ENCODE assay signal across 8 cellular contexts in the genomic region with DNA sequence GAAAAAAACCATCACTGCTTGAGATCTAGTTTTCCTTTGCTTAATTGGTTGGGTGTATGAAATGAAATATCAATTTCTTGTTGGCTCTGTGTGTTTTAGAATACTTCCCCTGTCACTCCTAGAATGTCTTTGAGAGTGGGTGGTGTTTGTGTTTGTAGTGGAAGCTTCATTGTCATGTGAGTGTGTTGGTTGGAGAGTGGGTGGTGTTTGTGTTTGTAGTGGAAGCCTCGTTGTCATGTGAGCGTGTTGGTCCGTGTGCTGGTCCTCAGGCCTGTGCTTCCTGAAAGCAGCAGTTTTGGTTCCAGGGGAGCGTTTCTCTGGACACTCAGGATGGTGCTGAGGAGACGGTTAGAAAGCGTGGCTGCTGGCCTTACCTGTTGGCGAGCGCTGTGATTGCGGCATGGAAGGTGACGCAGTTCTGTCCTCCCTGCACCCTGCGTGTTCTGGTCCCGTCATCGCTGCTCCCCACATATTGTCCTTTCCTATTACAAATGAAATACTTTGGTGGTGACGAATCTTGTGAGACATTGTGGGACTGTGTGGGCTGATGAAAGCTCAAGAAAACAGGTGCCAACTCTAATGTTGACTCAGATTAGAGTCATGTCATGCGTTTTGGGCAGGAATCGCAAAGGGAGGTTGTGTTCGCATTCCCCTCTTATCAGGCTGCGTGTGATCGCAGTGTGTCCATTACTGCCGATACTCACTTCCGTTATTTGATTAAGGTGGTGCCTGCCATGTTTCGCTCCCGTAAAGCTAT. TPM values are rescaled to one million over a fixed set of nuclear protein-coding genes. Genes with fewer than 3 reads are reported as not detected.
DNase-seq lines count a peak whose midpoint lies in the region; ATAC-seq and TF ChIP-seq lines count a peak whose summit lies in the region.

No MANE protein-coding gene starts in this region.

- H3K4me1 Mint-ChIP-seq in activated T-helper 1 cell treated with anti-CD3 and anti-CD28 coated beads, Interleukin-12 subunit alpha, Interleukin-12 subunit beta, Interleukin-2, Interleukin-4 antibody, amounts not matched to agents 30 ng/mL and 10 ng/mL and 1 ng/mL, durations not matched to agents 14 hours and 24 hours and 36 hours (ENCODE audit: low read depth) = peaks cover 45% of the 10 kb centered on the region

- intact Hi-C loops in activated T-helper 1 cell treated with anti-CD3 and anti-CD28 coated beads, Interleukin-12 subunit alpha, Interleukin-12 subunit beta, Interleukin-2, Interleukin-4 antibody, amounts not matched to agents 30 ng/mL and 10 ng/mL and 1 ng/mL, durations not matched to agents 14 hours and 24 hours and 36 hours (cut with micrococcal nuclease) = loop anchor here (1.0 to 5.0 kb wide), 4 partner anchors 13 to 942 kb away; a partner anchor contains a TSS
- intact Hi-C loops in right cardiac atrium (cut with DNase I) = no loop called here

- H3K36me3 Mint-ChIP-seq in activated T-helper 1 cell treated with anti-CD3 and anti-CD28 coated beads, Interleukin-12 subunit alpha, Interleukin-12 subunit beta, Interleukin-2, Interleukin-4 antibody, amounts not matched to agents 30 ng/mL and 10 ng/mL and 1 ng/mL, durations not matched to agents 14 hours and 24 hours and 36 hours (ENCODE audit: low read depth) = peaks cover 41% of the 10 kb centered on the region

- H3K27ac Mint-ChIP-seq in activated T-helper 1 cell treated with anti-CD3 and anti-CD28 coated beads, Interleukin-12 subunit alpha, Interleukin-12 subunit beta, Interleukin-2, Interleukin-4 antibody, amounts not matched to agents 30 ng/mL and 10 ng/mL and 1 ng/mL, durations not matched to agents 14 hours and 24 hours and 36 hours = peak overlapping the region; percentile 71

- in situ Hi-C loops in GM13977 (cut with MboI; ENCODE audit: low pct_unique_long_range_greater_than_20kb, low sequenced_read_pairs, unreplicated experiment) = no loop called here

- H3K4me3 ChIP-seq in right cardiac atrium (ENCODE audit: low read length) = no peak overlapping the region

- H3K27me3 Mint-ChIP-seq in activated T-helper 1 cell treated with anti-CD3 and anti-CD28 coated beads, Interleukin-12 subunit alpha, Interleukin-12 subunit beta, Interleukin-2, Interleukin-4 antibody, amounts not matched to agents 30 ng/mL and 10 ng/mL and 1 ng/mL, durations not matched to agents 14 hours and 24 hours and 36 hours (ENCODE audit: insufficient read depth) = no peaks in the 10 kb centered on the region

- no peaks in the 10 kb centered on the region for H3K9me3 ChIP-seq in right cardiac atrium (ENCODE audit: control insufficient read depth, low read length)

- peaks cover 8% of the 10 kb centered on the region for H3K4me1 ChIP-seq in right cardiac atrium (ENCODE audit: control insufficient read depth, insufficient read depth, low read length)

- peak; percentile 61 to 91 for ATAC-seq in right cardiac atrium
- ATAC-seq in HG03108 (IDR thresholded peaks at IDR 0.05; ENCODE audit: unreplicated experiment) = no peak
- no peak for ATAC-seq in HG02870 (IDR thresholded peaks at IDR 0.05; ENCODE audit: unreplicated experiment)

- peak overlapping the region; percentile 9 for H3K4me3 Mint-ChIP-seq in activated T-helper 1 cell treated with anti-CD3 and anti-CD28 coated beads, Interleukin-12 subunit alpha, Interleukin-12 subunit beta, Interleukin-2, Interleukin-4 antibody, amounts not matched to agents 30 ng/mL and 10 ng/mL and 1 ng/mL, durations not matched to agents 14 hours and 24 hours and 36 hours

- peak overlapping the region; percentile 61 for H3K27ac ChIP-seq in right cardiac atrium (ENCODE audit: low read length)

- no peak for TF ChIP-seq CTCF in GM13977 (IDR thresholded peaks at IDR 0.05; ENCODE audit: extremely low read depth, insufficient read depth, missing control alignments)

- 45% methylated on average over 23 of the region's 23 CpGs for WGBS in right cardiac atrium

- DNase-seq in HT1080 (ENCODE audit: low read depth) (peak; percentile 98), right cardiac atrium (peak in 2 of 3 donors; percentile 59 to 64), GM13977 (ENCODE audit: low spot score) (no peak), superior temporal gyrus (ENCODE audit: extremely low spot score) (no peak)
- DNase-seq in activated T-helper 1 cell treated with anti-CD3 and anti-CD28 coated beads, Interleukin-12 subunit alpha, Interleukin-12 subunit beta, Interleukin-2, Interleukin-4 antibody, amounts not matched to agents 30 ng/mL and 10 ng/mL and 1 ng/mL, durations not matched to agents 14 hours and 24 hours and 36 hours (ENCODE audit: low spot score) = no peak
- peak; percentile 25 for DNase-seq in stimulated activated CD8-positive, alpha-beta memory T cell treated with anti-CD3 and anti-CD28 coated beads, Interleukin-12 subunit alpha, Interleukin-12 subunit beta, amount 100 ng/mL, for 24 hours (ENCODE audit: extremely low read depth)

- no peaks in the 10 kb centered on the region for H3K27me3 ChIP-seq in right cardiac atrium (ENCODE audit: control insufficient read depth, insufficient read depth)

- H3K9me3 Mint-ChIP-seq in activated T-helper 1 cell treated with anti-CD3 and anti-CD28 coated beads, Interleukin-12 subunit alpha, Interleukin-12 subunit beta, Interleukin-2, Interleukin-4 antibody, amounts not matched to agents 30 ng/mL and 10 ng/mL and 1 ng/mL, durations not matched to agents 14 hours and 24 hours and 36 hours = no peaks in the 10 kb centered on the region

RNA-seq across cellular contexts. Expression of a gene that starts 12.5 kb away (rescaled TPM):
- total RNA-seq in HT1080 (2014; rRNA removed; shearing (Covaris generic)) = 49.9 and 56.6 TPM in 2 replicates
- 57.8 and 61.7 TPM in 2 replicates for polyA plus RNA-seq in HT1080 (2015; cell fraction: cytosol; rRNA removed)
- 98.2 and 121 TPM in 2 replicates for polyA plus RNA-seq in HT1080 (2015; cell fraction: nucleus; rRNA removed)
- total RNA-seq in activated T-helper 1 cell treated with anti-CD3 and anti-CD28 coated beads, Interleukin-12 subunit alpha, Interleukin-12 subunit beta, Interleukin-2, Interleukin-4 antibody, amounts not matched to agents 30 ng/mL and 10 ng/mL and 1 ng/mL, durations not matched to agents 14 hours and 24 hours and 36 hours = 32.4 and 35.2 TPM in 2 replicates
- total RNA-seq in right cardiac atrium = 10 to 100 TPM; 49.6 to 74.8 (median 68.5) TPM
- polyA plus RNA-seq in right cardiac atrium = 46.0 TPM

Comparison
In these comparisons a context has a peak if more than half of its experiments do, and no peak if none do; other contexts are left out.
1. DNase-seq: peak in HT1080 (single experiment), right cardiac atrium (2 of 3) and stimulated activated CD8-positive, alpha-beta memory T cell treated with anti-CD3 and anti-CD28 coated beads, Interleukin-12 subunit alpha, Interleukin-12 subunit beta, amount 100 ng/mL, for 24 hours (single experiment); none in activated T-helper 1 cell treated with anti-CD3 and anti-CD28 coated beads, Interleukin-12 subunit alpha, Interleukin-12 subunit beta, Interleukin-2, Interleukin-4 antibody, amounts not matched to agents 30 ng/mL and 10 ng/mL and 1 ng/mL, durations not matched to agents 14 hours and 24 hours and 36 hours (single experiment), GM13977 (single experiment) and superior temporal gyrus (single experiment).
2. ATAC-seq: peak in right cardiac atrium (2 of 2); none in HG03108 (single experiment) and HG02870 (single experiment).